ENCODE assay signal across 1 cellular context in the genomic region with DNA sequence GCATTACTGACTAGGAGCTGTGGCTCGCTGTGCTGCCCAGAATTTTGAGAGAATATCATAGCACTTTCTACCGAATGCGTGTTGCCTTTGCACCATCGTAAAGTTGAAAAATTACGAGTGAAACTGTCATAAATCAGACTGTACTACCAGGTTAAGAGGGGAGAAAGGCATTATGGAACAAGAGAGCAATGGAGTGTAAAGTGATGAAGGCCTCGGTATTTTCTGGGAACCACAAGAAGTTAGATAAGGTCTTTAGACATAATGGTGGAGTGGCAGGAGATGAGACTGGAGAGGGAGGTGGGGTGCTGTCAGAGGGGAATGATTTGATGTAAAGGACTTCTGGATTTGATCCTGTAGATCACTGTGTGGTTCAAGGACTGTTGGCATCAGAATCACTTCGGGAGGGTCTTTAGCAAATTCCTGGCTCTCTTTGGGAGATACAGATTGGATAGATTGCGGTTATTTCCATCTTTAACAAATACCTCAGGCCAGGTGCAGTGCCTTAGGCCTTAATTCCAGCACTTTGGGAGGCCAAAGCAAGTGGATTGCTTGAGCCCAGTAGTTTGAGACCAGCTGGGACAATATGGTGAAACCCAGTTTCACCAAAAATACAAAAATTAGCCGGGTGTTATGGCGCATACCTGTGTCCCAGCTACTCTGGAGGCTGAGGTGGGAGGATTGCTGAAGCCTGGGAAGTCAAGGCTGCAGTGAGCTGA.
TF ChIP-seq lines count a peak whose summit lies in the region.

No MANE protein-coding gene starts in this region.

TF ChIP-seq in GM23338, 12 proteins besides CTCF, POLR2A, EP300 and RAD21:
- TF ChIP-seq ZNF114 (CRISPR knock-in tag; IDR thresholded peaks at IDR 0.05), result no peak
